Comparison of ENCODE assay signal across 13 cellular contexts in the genomic region with DNA sequence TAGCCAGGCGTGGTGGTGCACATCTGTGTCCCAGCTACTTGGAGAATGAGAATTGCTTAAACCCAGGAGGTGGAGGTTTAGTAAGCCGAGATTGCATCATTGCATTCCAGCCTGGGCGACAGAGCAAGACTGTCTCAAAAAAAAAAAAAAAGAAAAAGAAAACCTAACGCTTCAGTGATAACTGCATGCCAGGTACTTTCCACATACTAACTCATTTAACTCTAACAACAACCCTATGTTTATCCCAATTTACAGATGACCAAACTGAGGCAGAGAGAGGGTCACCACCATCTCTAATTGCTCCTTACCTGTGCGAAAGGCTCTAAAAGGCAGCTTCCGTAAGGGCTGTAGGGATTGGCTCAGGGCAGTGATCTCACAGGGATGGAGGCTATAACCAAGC. TPM values are rescaled to one million over a fixed set of nuclear protein-coding genes. Genes with fewer than 3 reads are reported as not detected.
DNase-seq lines count a peak whose midpoint lies in the region; ATAC-seq, FAIRE-seq and TF ChIP-seq lines count a peak whose summit lies in the region.
"Had no signal": no experiment of that assay in that cellular context is flagged by ENCODE, and none has a peak within 500 bp of the region (broad histone marks: within the 10 kb centered on the region; RNA-seq: fewer than 3 reads in every experiment).

No MANE protein-coding gene starts in this region.

- no peak for FAIRE-seq in A549 (lab: Jason Lieb, UNC)
- no peak for FAIRE-seq in kidney (lab: Jason Lieb, UNC)

- intact Hi-C loops in kidney (cut with DNase I): no loop called here

- peak overlapping the region; percentile 25 to 79; a peak in 5 of 6 replicates for H3K27ac ChIP-seq in A549
- peak overlapping the region in 1 of 2 donors; percentile 50 for H3K27ac ChIP-seq in kidney (ENCODE audit: low read depth in 2 of 2, low read length in 2 of 2)

- no peak overlapping the region; the same call in 1 of the 2 replicates for H3K4me3 Mint-ChIP-seq in HFFc6
- no peak overlapping the region for H3K4me3 Mint-ChIP-seq in activated naive CD8-positive, alpha-beta T cell treated with anti-CD3 and anti-CD28 coated beads for 36 hours
- H3K4me3 Mint-ChIP-seq: neural crest cell had no signal

- TF ChIP-seq EP300 in A549 (IDR thresholded peaks at IDR 0.05): no peak

- TF ChIP-seq CTCF in A549 (IDR thresholded peaks at IDR 0.05) (no peak), HFFc6 (IDR thresholded peaks at IDR 0.05) (no peak), kidney (IDR thresholded peaks at IDR 0.05; ENCODE audit: borderline replicate concordance, extremely low read depth, insufficient read depth) (no peak)

- H3K4me2 ChIP-seq in A549: peak overlapping the region; percentile 46; the same call in 2 of the 3 replicates

- H3K4me1 ChIP-seq in A549: peaks cover 50% of the 10 kb centered on the region
- peaks cover 3 to 6% of the 10 kb centered on the region in 2 donors for H3K4me1 ChIP-seq in kidney (ENCODE audit: control insufficient read depth in 1 of 2, insufficient read depth in 1 of 2, low read depth in 1 of 2, low read length in 2 of 2)

- peak overlapping the region; percentile 77 for H3K27ac Mint-ChIP-seq in HFFc6
- H3K27ac Mint-ChIP-seq in activated naive CD8-positive, alpha-beta T cell treated with anti-CD3 and anti-CD28 coated beads for 36 hours: no peak overlapping the region

- H3K9me3 ChIP-seq in A549 (no peaks in the 10 kb centered on the region), kidney (ENCODE audit: control insufficient read depth in 1 of 2, low read length in 2 of 2) (no peaks in the 10 kb centered on the region)

- no peak for TF ChIP-seq RAD21 in A549 (conservative IDR thresholded peaks at IDR 0.05 in 1 of 2, IDR thresholded peaks at IDR 0.05 in 1 of 2)

- H3K36me3 Mint-ChIP-seq in HFFc6 (ENCODE audit: low read depth): peaks cover 15% of the 10 kb centered on the region
- peaks cover 26% of the 10 kb centered on the region for H3K36me3 Mint-ChIP-seq in activated naive CD8-positive, alpha-beta T cell treated with anti-CD3 and anti-CD28 coated beads for 36 hours

- ATAC-seq in A549: no peak; a peak in 1 of 6 replicates

- H3K36me3 ChIP-seq in kidney (ENCODE audit: control insufficient read depth in 1 of 2, insufficient read depth in 2 of 2, low read length in 2 of 2): peaks cover 5 to 19% of the 10 kb centered on the region in 2 donors

- CTCF ChIA-PET in A549 (lab: Yijun Ruan, JAX): interaction anchor here (0.7 to 0.8 kb wide), 2 partner anchors 25 to 93 kb away, joined by 3 read pairs; no protein-coding TSS in a partner anchor

- peaks cover 1% of the 10 kb centered on the region for H3K27me3 Mint-ChIP-seq in HFFc6 (ENCODE audit: insufficient read depth)
- no peaks in the 10 kb centered on the region for H3K27me3 Mint-ChIP-seq in activated naive CD8-positive, alpha-beta T cell treated with anti-CD3 and anti-CD28 coated beads for 36 hours

- peaks cover 51% of the 10 kb centered on the region for H3K4me1 Mint-ChIP-seq in HFFc6 (ENCODE audit: low read depth)
- peaks cover 46% of the 10 kb centered on the region for H3K4me1 Mint-ChIP-seq in activated naive CD8-positive, alpha-beta T cell treated with anti-CD3 and anti-CD28 coated beads for 36 hours
- H3K4me1 Mint-ChIP-seq: neural crest cell had no signal

- H3K9ac ChIP-seq in kidney (ENCODE audit: low read length in 2 of 2): no peak overlapping the region

- no peak for TF ChIP-seq POLR2A in A549 (IDR thresholded peaks at IDR 0.05; ENCODE audit: low read length)

- H3K4me3 ChIP-seq in A549: no peak overlapping the region
- H3K4me3 ChIP-seq in kidney (ENCODE audit: low read length in 2 of 2): no peak overlapping the region

- DNase-seq in A549 (ENCODE audit: low read depth in 1 of 2, low spot score in 1 of 2) (no peak), HFFc6 (peak; percentile 63), amniotic epithelial cell (ENCODE audit: low read depth) (peak; percentile 90), glomerular visceral epithelial cell (ENCODE audit: extremely low spot score) (peak; percentile 86), kidney (no peak), HT-29 (ENCODE audit: low spot score) (no peak), DMS114 treated with DMSO at 0.1 percent for 48 hours (lab: John Stamatoyannopoulos, UW; ENCODE audit: unreplicated experiment) (no peak)
- DNase-seq in activated naive CD8-positive, alpha-beta T cell treated with anti-CD3 and anti-CD28 coated beads for 36 hours: no peak
- DNase-seq: activated CD4-positive, alpha-beta T cell treated with anti-CD3 and anti-CD28 coated beads for 48 hours; activated naive CD4-positive, alpha-beta T cell treated with Interleukin-2 at 50 U/mL for 16 hours; SIG-M5; stimulated activated CD4-positive, alpha-beta T cell treated with anti-CD3 and anti-CD28 coated beads, Interleukin-2, amount 100 ng/mL, for 24 hours had no signal

- POLR2A ChIA-PET in A549 (lab: Yijun Ruan, JAX): interaction anchor here (2.2 kb wide), 1 partner anchor 12 kb away, joined by 8 read pairs; a partner anchor contains a TSS

- H3K9me3 Mint-ChIP-seq in HFFc6: no peaks in the 10 kb centered on the region
- no peaks in the 10 kb centered on the region for H3K9me3 Mint-ChIP-seq in activated naive CD8-positive, alpha-beta T cell treated with anti-CD3 and anti-CD28 coated beads for 36 hours
- H3K9me3 Mint-ChIP-seq: neural crest cell had no signal

- WGBS in A549 (ENCODE audit: missing lambda C conversion rate): 60% methylated on average over 6 of the region's 6 CpGs

TF ChIP-seq in A549, 52 proteins besides CTCF, POLR2A, EP300 and RAD21:
- TF ChIP-seq, protein P1, sequence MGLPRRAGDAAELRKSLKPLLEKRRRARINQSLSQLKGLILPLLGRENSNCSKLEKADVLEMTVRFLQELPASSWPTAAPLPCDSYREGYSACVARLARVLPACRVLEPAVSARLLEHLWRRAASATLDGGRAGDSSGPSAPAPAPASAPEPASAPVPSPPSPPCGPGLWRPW (IDR thresholded peaks at IDR 0.05): 0 out of 2 replicates have a peak, but pooled peaks have one; percentile 12
- TF ChIP-seq CEBPB (IDR thresholded peaks at IDR 0.05): peak; percentile 76 to 77
- no peak for TF ChIP-seq ZNF302 (CRISPR knock-in tag; IDR thresholded peaks at IDR 0.05)
TF ChIP-seq in A549: peak in this region for 2.

RNA-seq across cellular contexts. Expression of a gene that starts 11.6 kb away (rescaled TPM):
- 11.0 and 13.1 TPM in 2 replicates for polyA plus RNA-seq in A549 (2011; rRNA removed)
- 18.0 and 22.9 TPM in 2 replicates for polyA plus RNA-seq in A549 (2012; cell fraction: cytosol; rRNA removed)
- polyA plus RNA-seq in A549 (2012; cell fraction: nucleus; rRNA removed): 80.2 and 100 TPM in 2 replicates
- polyA plus RNA-seq in A549 (2017; fragmentation: RNase III; extraction: RNeasy Plus Mini Kit Qiagen cat#74134 plus additional on column Dnase treatment): 16.6 to 17.4 TPM (median 17.3 TPM) in 3 replicates
- polyA minus RNA-seq in A549 (2011; rRNA and poly(A)+ RNA removed): 12.6 and 16.4 TPM in 2 replicates
- 10 to 100 TPM; 38.4 to 47.3 (median 43.3) TPM for total RNA-seq in HFFc6 (2021; fragmentation: NEBNext Ultra II Directional; extraction: Animal tissue kit (Norgen Biotek cat#: 25700))
- 10 to 100 TPM; 43.4 to 45.8 TPM for total RNA-seq in activated naive CD8-positive, alpha-beta T cell treated with anti-CD3 and anti-CD28 coated beads for 36 hours
- total RNA-seq in kidney: 64.9 TPM
- 27.3 TPM for polyA plus RNA-seq in kidney (ENCODE audit: insufficient read depth, low read depth, low replicate concordance)
- total RNA-seq in HT-29 (2014; rRNA removed; shearing (Covaris generic)): 44.7 and 60.8 TPM in 2 replicates

Comparison
In these comparisons a context has a peak if more than half of its experiments do, and no peak if none do; other contexts are left out.
1. DNase-seq: peak in HFFc6 (single experiment), amniotic epithelial cell (single experiment) and glomerular visceral epithelial cell (single experiment); none in A549 (0 of 2), activated naive CD8-positive, alpha-beta T cell treated with anti-CD3 and anti-CD28 coated beads for 36 hours (single experiment), kidney (single experiment), HT-29 (single experiment) and DMS114 treated with DMSO at 0.1 percent for 48 hours (single experiment).